ENCODE assay signal across 1 cellular context in the genomic region with DNA sequence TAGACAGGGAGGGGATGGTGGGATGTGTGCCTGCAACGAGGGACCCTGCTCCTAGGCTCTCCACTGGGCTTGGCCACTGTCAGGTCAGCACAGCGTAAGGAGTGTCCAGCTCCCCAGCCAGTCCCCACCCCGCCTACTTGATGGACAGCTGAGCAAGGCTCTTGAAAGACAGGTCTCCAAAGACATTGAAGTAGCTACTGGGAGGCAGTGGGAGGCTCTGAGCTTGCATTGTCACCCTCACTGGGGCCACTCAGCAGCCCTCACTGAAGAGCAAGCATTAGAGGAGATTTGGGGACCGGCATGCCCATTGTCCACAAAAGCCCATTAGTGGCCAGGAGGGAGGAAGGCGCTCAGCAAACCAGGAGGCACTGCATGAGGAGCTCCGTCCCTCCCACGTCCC.
TF ChIP-seq lines count a peak whose summit lies in the region.

No MANE protein-coding gene starts in this region.

TF ChIP-seq in H1, 55 proteins besides CTCF, POLR2A, EP300 and RAD21 (continued from another document):
- TF ChIP-seq GABPA (IDR thresholded peaks at IDR 0.05; ENCODE audit: borderline replicate concordance, insufficient read depth, low read length): no peak
- TF ChIP-seq SP2 (IDR thresholded peaks at IDR 0.05; ENCODE audit: low read length): no peak
- TF ChIP-seq RNF2 (IDR thresholded peaks at IDR 0.05; ENCODE audit: borderline replicate concordance, low read depth, low read length, missing control alignments, poor library complexity, severe bottlenecking): no peak
- TF ChIP-seq JUND (IDR thresholded peaks at IDR 0.05; ENCODE audit: low read length): no peak
